1 cellular context compared by ENCODE assay signal in genomic region chr3:9135930-9136525, GRCh38.
TF ChIP-seq lines count a peak whose summit lies in the region.

No MANE protein-coding gene starts in this region.

TF ChIP-seq in H1, 55 proteins besides CTCF, POLR2A, EP300 and RAD21:
- TF ChIP-seq TEAD4 (IDR thresholded peaks at IDR 0.05; ENCODE audit: low read depth, low read length) (no peak), MAX (IDR thresholded peaks at IDR 0.05) (peak; percentile 87), NRF1 (IDR thresholded peaks at IDR 0.05; ENCODE audit: low read depth, low read length) (no peak), KDM4A (IDR thresholded peaks at IDR 0.05; ENCODE audit: low read depth, low read length, severe bottlenecking) (peak; percentile 64), YY1 (IDR thresholded peaks at IDR 0.05; ENCODE audit: low read depth, low read length) (0 out of 2 replicates have a peak, but pooled peaks have one; percentile 18), TAF1 (IDR thresholded peaks at IDR 0.05; ENCODE audit: low read depth, low read length) (peak; percentile 43; the same call in 1 of the 2 replicates), TAF7 (optimal IDR thresholded peaks at IDR 0.05; ENCODE audit: borderline replicate concordance, low read depth, low read length) (peak; percentile 38), ASH2L (IDR thresholded peaks at IDR 0.05; ENCODE audit: low read length) (no peak), HDAC2 (IDR thresholded peaks at IDR 0.05; ENCODE audit: borderline replicate concordance in 1 of 2, low read depth in 2 of 2, low read length in 2 of 2) (0 out of 4 replicates have a peak, but pooled peaks of 1 of the 2 experiments have one; percentile 20), SIX5 (IDR thresholded peaks at IDR 0.05; ENCODE audit: low read depth, low read length) (no peak), SIRT6 (IDR thresholded peaks at IDR 0.05; ENCODE audit: low read length) (no peak), TCF12 (IDR thresholded peaks at IDR 0.05; ENCODE audit: low read depth, low read length) (no peak), JUND (IDR thresholded peaks at IDR 0.05; ENCODE audit: low read length) (no peak)
